Comparison of ENCODE assay signal across 17 cellular contexts in the genomic region with DNA sequence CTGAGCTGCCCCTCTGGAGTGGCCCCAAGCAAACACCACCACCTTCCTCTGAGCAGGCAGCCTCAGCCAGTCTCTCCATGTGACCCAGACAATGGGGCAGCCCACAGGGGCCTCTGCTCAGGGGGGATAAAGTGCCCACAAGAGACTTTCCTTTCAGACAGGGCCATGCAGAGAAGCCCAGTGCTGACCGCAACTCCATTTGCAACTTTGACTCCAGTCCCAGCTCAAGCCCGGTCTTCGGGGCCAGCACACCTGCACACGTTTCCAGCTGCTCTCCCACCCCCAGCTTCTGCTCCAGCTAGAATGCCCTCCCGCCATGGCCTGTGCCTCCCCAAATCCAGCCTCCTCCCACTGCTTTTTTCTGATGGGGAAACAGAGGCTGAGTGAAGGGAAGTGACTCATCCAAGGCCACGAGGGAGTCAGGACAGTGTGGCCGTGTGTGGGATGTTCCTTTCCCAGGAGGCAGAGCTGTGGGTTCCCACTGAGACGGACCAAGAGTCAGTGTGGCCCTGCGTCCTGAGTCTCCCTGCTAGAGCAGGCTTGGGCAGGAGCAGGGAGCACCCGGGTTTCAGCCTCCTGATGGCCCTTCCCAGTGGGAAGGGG.
A peak's percentile ranks its signal among the peaks of the same experiment; 100 is the strongest.
DNase-seq lines count a peak whose midpoint lies in the region; FAIRE-seq and TF ChIP-seq lines count a peak whose summit lies in the region.
"Had no signal": no experiment of that assay in that cellular context is flagged by ENCODE, and none has a peak within 500 bp of the region (broad histone marks: within the 10 kb centered on the region; RNA-seq: fewer than 3 reads in every experiment).

No MANE protein-coding gene starts in this region.

- WGBS in tibial nerve, 2 donors: 60 to 64% methylated on average over 9 to 10 of the region's 10 CpGs

- H3K4me2 ChIP-seq in astrocyte (ENCODE audit: low read length): peak overlapping the region; percentile 24
- H3K4me2 ChIP-seq: hepatocyte had no signal

- no peaks in the 10 kb centered on the region for H3K9me3 Mint-ChIP-seq in astrocyte (ENCODE audit: unreplicated experiment)
- H3K9me3 Mint-ChIP-seq: activated CD4-positive, alpha-beta T cell treated with anti-CD3 and anti-CD28 coated beads, Interleukin-2, amount 10 ng/mL, durations not matched to agents 24 days and 14 days; activated naive CD8-positive, alpha-beta T cell treated with anti-CD3 and anti-CD28 coated beads, Interleukin-2, amount 50 U/mL, for 24 hours; T-helper 1 cell treated with Interleukin-12 subunit alpha and Interleukin-12 subunit beta and Interleukin-4 antibody, amounts not matched to agents 30 μg/mL and 1 μg/mL, for 36 hours had no signal

- H3K27me3 Mint-ChIP-seq in astrocyte (ENCODE audit: low read depth, unreplicated experiment): no peaks in the 10 kb centered on the region
- H3K27me3 Mint-ChIP-seq: activated CD4-positive, alpha-beta T cell treated with anti-CD3 and anti-CD28 coated beads, Interleukin-2, amount 10 ng/mL, durations not matched to agents 24 days and 14 days; activated naive CD8-positive, alpha-beta T cell treated with anti-CD3 and anti-CD28 coated beads, Interleukin-2, amount 50 U/mL, for 24 hours had no signal

- H3K27ac Mint-ChIP-seq in astrocyte (ENCODE audit: unreplicated experiment): peak overlapping the region; percentile 75
- H3K27ac Mint-ChIP-seq: activated CD4-positive, alpha-beta T cell treated with anti-CD3 and anti-CD28 coated beads, Interleukin-2, amount 10 ng/mL, durations not matched to agents 24 days and 14 days; activated naive CD8-positive, alpha-beta T cell treated with anti-CD3 and anti-CD28 coated beads, Interleukin-2, amount 50 U/mL, for 24 hours; T-helper 1 cell treated with Interleukin-12 subunit alpha and Interleukin-12 subunit beta and Interleukin-4 antibody, amounts not matched to agents 30 μg/mL and 1 μg/mL, for 36 hours had no signal

- H3K36me3 ChIP-seq in astrocyte (ENCODE audit: insufficient read depth, low read length) (no peaks in the 10 kb centered on the region), tibial nerve (no peaks in the 10 kb centered on the region)

- FAIRE-seq in astrocyte (lab: Jason Lieb, UNC) (no peak), H54 (lab: Jason Lieb, UNC) (no peak)
- FAIRE-seq: GM18507 had no signal

- no peak overlapping the region for H3K4me3 Mint-ChIP-seq in astrocyte (ENCODE audit: unreplicated experiment)
- H3K4me3 Mint-ChIP-seq: activated CD4-positive, alpha-beta T cell treated with anti-CD3 and anti-CD28 coated beads, Interleukin-2, amount 10 ng/mL, durations not matched to agents 24 days and 14 days; activated naive CD8-positive, alpha-beta T cell treated with anti-CD3 and anti-CD28 coated beads, Interleukin-2, amount 50 U/mL, for 24 hours; T-helper 1 cell treated with Interleukin-12 subunit alpha and Interleukin-12 subunit beta and Interleukin-4 antibody, amounts not matched to agents 30 μg/mL and 1 μg/mL, for 36 hours had no signal

- no peak for TF ChIP-seq CTCF in astrocyte (IDR thresholded peaks at IDR 0.05; ENCODE audit: insufficient read depth, low read depth, low read length)
- TF ChIP-seq CTCF in tibial nerve (IDR thresholded peaks at IDR 0.05): no peak

- no peak for TF ChIP-seq RAD21 in Ishikawa (IDR thresholded peaks at IDR 0.05; ENCODE audit: low read depth)

- no peak overlapping the region for H2AFZ ChIP-seq in astrocyte (ENCODE audit: low read depth, low read length)
- H2AFZ ChIP-seq: hepatocyte had no signal

- TF ChIP-seq POLR2A in tibial nerve (IDR thresholded peaks at IDR 0.05) (no peak), H54 (IDR thresholded peaks at IDR 0.05; ENCODE audit: low read depth, low read length) (no peak)

- H3K79me2 ChIP-seq in astrocyte (ENCODE audit: insufficient read depth, low read length): peaks cover 72% of the 10 kb centered on the region

- H3K36me3 Mint-ChIP-seq in astrocyte (ENCODE audit: low read depth, unreplicated experiment): peaks cover 3% of the 10 kb centered on the region

- DNase-seq in astrocyte (ENCODE audit: low read depth): no peak
- DNase-seq in lung microvascular endothelial cell (ENCODE audit: low read depth in 2 of 2): peak; percentile 32 to 40
- no peak for DNase-seq in tibial nerve (ENCODE audit: low spot score in 2 of 2)
- no peak for DNase-seq in activated CD4-positive, CD25-positive, alpha-beta regulatory T cell (lab: John Stamatoyannopoulos, UW)
- no peak for DNase-seq in H54 (ENCODE audit: insufficient read length, low spot score)
- DNase-seq in activated effector memory CD4-positive, alpha-beta T cell treated with anti-CD3 and anti-CD28 coated beads, Interleukin-2, amount 50 U/mL, for 16 hours: no peak
- DNase-seq: activated CD4-positive, alpha-beta T cell treated with anti-CD3 and anti-CD28 coated beads, Interleukin-2, amount 10 ng/mL, durations not matched to agents 24 days and 14 days; activated naive CD8-positive, alpha-beta T cell treated with anti-CD3 and anti-CD28 coated beads, Interleukin-2, amount 50 U/mL, for 24 hours; activated T-cell treated with anti-CD3 and anti-CD28 coated beads, Interleukin-2, amount 50 U/mL, for 1 hour; GF-D8; NCI-H1694; nucleus accumbens; OCI-M1 had no signal

- no peak overlapping the region for H3K27ac ChIP-seq in astrocyte (ENCODE audit: low read depth, low read length)
- H3K27ac ChIP-seq in tibial nerve: peak overlapping the region in 3 of 4 donors; percentile 14 to 81 (median 71)
- H3K27ac ChIP-seq: hepatocyte had no signal

- H4K20me1 ChIP-seq in astrocyte (ENCODE audit: insufficient read depth, low read length): peaks cover 80% of the 10 kb centered on the region

- H3K4me1 ChIP-seq in astrocyte (ENCODE audit: insufficient read depth, low read length) (peaks cover 92% of the 10 kb centered on the region), tibial nerve (peaks cover 0 to 100% (median 89%) of the 10 kb centered on the region in 4 donors)

- TF ChIP-seq EP300 in Ishikawa (IDR thresholded peaks at IDR 0.05; ENCODE audit: borderline replicate concordance) (no peak), tibial nerve (IDR thresholded peaks at IDR 0.05) (no peak)

- H3K4me1 Mint-ChIP-seq in astrocyte (ENCODE audit: low read depth, unreplicated experiment): peaks cover 92% of the 10 kb centered on the region
- H3K4me1 Mint-ChIP-seq: activated CD4-positive, alpha-beta T cell treated with anti-CD3 and anti-CD28 coated beads, Interleukin-2, amount 10 ng/mL, durations not matched to agents 24 days and 14 days; activated naive CD8-positive, alpha-beta T cell treated with anti-CD3 and anti-CD28 coated beads, Interleukin-2, amount 50 U/mL, for 24 hours had no signal

- H3K9ac ChIP-seq in astrocyte (ENCODE audit: low read length): peak overlapping the region; percentile 5

- H3K4me3 ChIP-seq in astrocyte (ENCODE audit: insufficient read depth, low read depth, low read length): no peak overlapping the region
- no peak overlapping the region for H3K4me3 ChIP-seq in tibial nerve
- H3K4me3 ChIP-seq: hepatocyte had no signal

- no peaks in the 10 kb centered on the region for H3K9me3 ChIP-seq in astrocyte (ENCODE audit: insufficient read depth, low read depth, low read length)
- no peaks in the 10 kb centered on the region for H3K9me3 ChIP-seq in tibial nerve

- H3K27me3 ChIP-seq in astrocyte (ENCODE audit: insufficient read depth, low read length): no peaks in the 10 kb centered on the region
- no peaks in the 10 kb centered on the region for H3K27me3 ChIP-seq in tibial nerve
- H3K27me3 ChIP-seq: hepatocyte had no signal

TF ChIP-seq in Ishikawa, 13 proteins besides CTCF, POLR2A, EP300 and RAD21:
- TF ChIP-seq CEBPB (IDR thresholded peaks at IDR 0.05): no peak
- 0 out of 2 replicates have a peak, but pooled peaks have one; percentile 8 for TF ChIP-seq USF1 (IDR thresholded peaks at IDR 0.05)

Comparison
In these comparisons a context has a peak if more than half of its experiments do, and no peak if none do; other contexts are left out.
1. DNase-seq: peak in lung microvascular endothelial cell (2 of 2); none in astrocyte (single experiment), tibial nerve (0 of 2), activated CD4-positive, CD25-positive, alpha-beta regulatory T cell (0 of 4), H54 (single experiment) and activated effector memory CD4-positive, alpha-beta T cell treated with anti-CD3 and anti-CD28 coated beads, Interleukin-2, amount 50 U/mL, for 16 hours (single experiment).